In the genomic region with DNA sequence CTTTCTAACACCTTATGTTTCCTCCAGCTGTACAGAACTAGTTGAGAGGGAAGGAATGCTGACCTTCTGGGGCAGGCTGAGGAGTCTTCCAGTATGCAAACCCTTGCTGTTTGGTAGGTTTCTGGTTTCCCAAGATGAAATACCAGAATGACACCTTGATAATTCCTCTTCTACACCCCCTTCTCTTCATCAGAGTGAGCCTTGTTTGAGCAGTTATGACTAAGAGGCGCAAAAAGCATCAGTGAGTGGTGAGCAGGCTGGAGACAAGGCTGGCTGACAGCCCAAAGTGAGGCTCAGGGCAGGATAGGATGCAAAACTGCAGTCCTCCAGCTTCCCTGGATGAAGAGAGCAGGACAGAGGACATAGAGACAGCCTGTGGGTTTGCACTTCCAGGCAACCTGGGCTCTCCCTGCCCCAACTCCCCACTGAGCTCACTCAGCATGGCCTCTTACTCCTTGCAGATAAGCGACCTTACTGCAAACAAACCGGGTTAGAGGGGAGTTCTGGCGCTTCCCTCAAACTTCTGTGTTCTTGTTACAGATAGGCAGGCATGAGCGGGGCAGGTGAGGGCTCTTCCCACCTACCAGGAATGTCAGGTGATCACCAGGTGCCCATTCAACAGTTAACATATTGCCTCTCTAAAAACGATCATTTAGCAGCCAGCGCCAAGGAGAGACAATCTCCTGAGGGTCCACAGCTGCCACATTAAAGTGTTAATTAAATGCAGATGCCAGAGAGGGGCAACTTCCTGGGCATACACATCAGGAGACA, we compare ENCODE assay signal across 20 cellular contexts. TPM values are rescaled to one million over a fixed set of nuclear protein-coding genes. Genes with fewer than 3 reads are reported as not detected.
DNase-seq lines count a peak whose midpoint lies in the region; ATAC-seq, FAIRE-seq and TF ChIP-seq lines count a peak whose summit lies in the region.
"Had no signal": no experiment of that assay in that cellular context is flagged by ENCODE, and none has a peak within 500 bp of the region (broad histone marks: within the 10 kb centered on the region; RNA-seq: fewer than 3 reads in every experiment).

No MANE protein-coding gene starts in this region.

- H3K4me3 ChIP-seq in GM23248 (no peak overlapping the region), bronchial epithelial cell (ENCODE audit: low read depth, low read length) (no peak overlapping the region), lung (no peak overlapping the region), suprapubic skin (no peak overlapping the region)
- H3K4me3 ChIP-seq: prostate gland, smooth muscle cell, thoracic aorta had no signal

- H3K4me2 ChIP-seq in GM23248 (ENCODE audit: unreplicated experiment): no peak overlapping the region
- H3K4me2 ChIP-seq: smooth muscle cell had no signal

- no peaks in the 10 kb centered on the region for H4K20me1 ChIP-seq in GM23248 (ENCODE audit: insufficient read depth)

- FAIRE-seq in bronchial epithelial cell (lab: Jason Lieb, UNC): peak; percentile 50
- FAIRE-seq: endometrium, frontal cortex, GM12892 had no signal

- no peak for TF ChIP-seq CTCF in bronchial epithelial cell (IDR thresholded peaks at IDR 0.05; ENCODE audit: insufficient read depth, low read length, severe bottlenecking)
- TF ChIP-seq CTCF in lung (IDR thresholded peaks at IDR 0.05; ENCODE audit: control extremely low read depth, extremely low read depth): no peak
- TF ChIP-seq CTCF in suprapubic skin (IDR thresholded peaks at IDR 0.05): no peak

- WGBS in GM23248 (ENCODE audit: low coverage in 1 of 2, low lambda C conversion rate in 2 of 2, missing lambda C conversion rate in 2 of 2), 2 experiments: 53 to 57% methylated on average over 7 of the region's 7 CpGs
- WGBS in lung, 2 donors: 69 to 80% methylated on average over 7 of the region's 7 CpGs
- 67% methylated on average over 7 of the region's 7 CpGs for WGBS in suprapubic skin

- H3F3A ChIP-seq in GM23248 (ENCODE audit: insufficient read depth): no peaks in the 10 kb centered on the region

- H3K27me3 ChIP-seq in GM23248 (replicated peaks; ENCODE audit: insufficient read depth) (no peaks in the 10 kb centered on the region), bronchial epithelial cell (ENCODE audit: control insufficient read depth, insufficient read depth, low read length) (no peaks in the 10 kb centered on the region), lung (ENCODE audit: control insufficient read depth, insufficient read depth) (no peaks in the 10 kb centered on the region), suprapubic skin (no peaks in the 10 kb centered on the region)

- H3K27ac ChIP-seq in GM23248 (no peak overlapping the region), lung (ENCODE audit: low read depth in 1 of 2, low read length in 1 of 2) (peak overlapping the region in 1 of 2 donors; percentile 17), suprapubic skin (no peak overlapping the region)
- H3K27ac ChIP-seq: prostate gland, thoracic aorta had no signal

- H3K36me3 ChIP-seq in GM23248 (ENCODE audit: low read depth) (no peaks in the 10 kb centered on the region; the same call in 1 of the 2 replicates), bronchial epithelial cell (ENCODE audit: control insufficient read depth, insufficient read depth, low read length) (peaks cover 3% of the 10 kb centered on the region), lung (ENCODE audit: control insufficient read depth in 2 of 2, insufficient read depth in 2 of 2, low read length in 2 of 2) (peaks cover 3 to 14% of the 10 kb centered on the region in 2 donors), suprapubic skin (peaks cover 17% of the 10 kb centered on the region)
- H3K36me3 ChIP-seq: prostate gland, thoracic aorta had no signal

- H3K4me1 ChIP-seq in GM23248 (ENCODE audit: insufficient read depth): peaks cover 8% of the 10 kb centered on the region; the same call in 1 of the 2 replicates
- H3K4me1 ChIP-seq in lung (ENCODE audit: control insufficient read depth in 2 of 2, insufficient read depth in 2 of 2, low read length in 2 of 2): peaks cover 5 to 6% of the 10 kb centered on the region in 2 donors
- H3K4me1 ChIP-seq in suprapubic skin: peaks cover 13% of the 10 kb centered on the region

- H3K79me2 ChIP-seq in GM23248 (ENCODE audit: insufficient read depth): peaks cover 10% of the 10 kb centered on the region; the same call in 1 of the 2 replicates

- H3K9me3 ChIP-seq in GM23248 (ENCODE audit: low read depth) (no peaks in the 10 kb centered on the region), lung (ENCODE audit: control insufficient read depth in 2 of 2, insufficient read depth in 1 of 2, low read length in 1 of 2) (no peaks in the 10 kb centered on the region), suprapubic skin (no peaks in the 10 kb centered on the region)
- H3K9me3 ChIP-seq: prostate gland, thoracic aorta had no signal

- TF ChIP-seq EP300 in suprapubic skin (IDR thresholded peaks at IDR 0.05): no peak

- H2AFZ ChIP-seq in GM23248: no peak overlapping the region

- no peak for TF ChIP-seq POLR2A in suprapubic skin (IDR thresholded peaks at IDR 0.05)

- H3K9ac ChIP-seq in GM23248: no peak overlapping the region

- DNase-seq in GM23248: peak; percentile 39
- DNase-seq in NCI-H69 (lab: John Stamatoyannopoulos, UW): peak; percentile 34
- DNase-seq in bronchial epithelial cell (ENCODE audit: low read depth): peak; percentile 27
- no peak for DNase-seq in lung (ENCODE audit: low spot score)
- DNase-seq in iPS-NIHi11 (ENCODE audit: low spot score): no peak
- DNase-seq in T-helper 9 cell: no peak
- no peak for DNase-seq in suprapubic skin (ENCODE audit: low spot score in 2 of 2)
- DNase-seq: activated CD4-positive, alpha-beta T cell treated with anti-CD3 and anti-CD28 coated beads, Interleukin-2, amount 50 U/mL, for 48 hours; cerebellar nuclear complex; MV-4-11; naive thymus-derived CD8-positive, alpha-beta T cell; NCI-H2081 treated with DMSO at 0.1 percent for 48 hours; NCI-H774 had no signal

- no peaks in the 10 kb centered on the region for H3K9me2 ChIP-seq in GM23248 (ENCODE audit: insufficient read depth)

- peak; percentile 53 for ATAC-seq in lung (ENCODE audit: insufficient read depth, low FRiP score)
- ATAC-seq in HG03045 (IDR thresholded peaks at IDR 0.05; ENCODE audit: unreplicated experiment): no peak
- ATAC-seq: naive thymus-derived CD8-positive, alpha-beta T cell had no signal

- in situ Hi-C loops in GM23248 (cut with MboI): no loop called here

RNA-seq across cellular contexts. Expression of gene MPPE1, which starts 5.4 kb away (rescaled TPM):
- 25.6 and 34.8 TPM in 2 replicates for total RNA-seq in GM23248 (2014; rRNA removed; shearing (Covaris generic))
- polyA plus RNA-seq in GM23248 (2016; fragmentation: Nextera tagmentation; extraction: Ambion mirVana) (39.7 and 47.2 TPM in 2 replicates), lung (10 to 100 TPM; 41.3 to 46.7 TPM)
- total RNA-seq in bronchial epithelial cell (22.1 and 30.1 TPM in 2 replicates), lung (10 to 100 TPM; 41.3 to 71.4 TPM), suprapubic skin (10 to 100 TPM; 28.2 to 84.2 (median 40.3) TPM)

RNA-seq across cellular contexts. Expression of gene CHMP1B, which starts 51.5 kb away (rescaled TPM):
- total RNA-seq in GM23248 (2014; rRNA removed; shearing (Covaris generic)): 47.4 and 47.8 TPM in 2 replicates
- polyA plus RNA-seq in GM23248 (2016; fragmentation: Nextera tagmentation; extraction: Ambion mirVana) (47.1 and 49.2 TPM in 2 replicates), lung (10 to 100 TPM; 34.6 to 44.6 TPM)
- total RNA-seq in bronchial epithelial cell (140 and 178 TPM in 2 replicates), lung (10 to 100 TPM; 36.0 to 56.2 TPM), suprapubic skin (100 to 1,000 TPM in 1 of 4 donors, 10 to 100 TPM in 3; 53.9 to 123 (median 80.4) TPM)

Comparison
In these comparisons a context has a peak if more than half of its experiments do, and no peak if none do; other contexts are left out.
1. DNase-seq: peak in GM23248 (single experiment), NCI-H69 (single experiment) and bronchial epithelial cell (single experiment); none in lung (single experiment), iPS-NIHi11 (single experiment), T-helper 9 cell (single experiment) and suprapubic skin (0 of 2).